Comparison of ENCODE assay signal across 8 cellular contexts in genomic region chr1:232628335-232629214, GRCh38. TPM values are rescaled to one million over a fixed set of nuclear protein-coding genes. Genes with fewer than 3 reads are reported as not detected.
DNase-seq lines count a peak whose midpoint lies in the region; ATAC-seq and TF ChIP-seq lines count a peak whose summit lies in the region.

No MANE protein-coding gene starts in this region.

- peak overlapping the region; percentile 50 for H3K4me3 ChIP-seq in astrocyte of the cerebellum (ENCODE audit: low read depth, low read length)

- in situ Hi-C loops in astrocyte of the cerebellum (cut with HindIII; ENCODE audit: low sequenced_read_pairs) = loop anchor here (5.0 kb wide), 1 partner anchor 761 kb away; no protein-coding TSS in a partner anchor

- H3K4me3 Mint-ChIP-seq in immature natural killer cell = peak overlapping the region; percentile 83 to 89 (median 86)
- peak overlapping the region; percentile 93 for H3K4me3 Mint-ChIP-seq in stimulated activated effector memory CD8-positive, alpha-beta T cell treated with anti-CD3 and anti-CD28 coated beads, Interleukin-12 subunit alpha, Interleukin-12 subunit beta, amount 100 ng/mL, for 72 hours

- H3K36me3 Mint-ChIP-seq in immature natural killer cell = no peaks in the 10 kb centered on the region
- H3K36me3 Mint-ChIP-seq in stimulated activated effector memory CD8-positive, alpha-beta T cell treated with anti-CD3 and anti-CD28 coated beads, Interleukin-12 subunit alpha, Interleukin-12 subunit beta, amount 100 ng/mL, for 72 hours = peaks cover 6% of the 10 kb centered on the region

- peaks cover 8 to 16% (median 11%) of the 10 kb centered on the region in 3 donors for H3K27me3 Mint-ChIP-seq in immature natural killer cell (ENCODE audit: low read depth in 3 of 3)

- peak; percentile 49 for TF ChIP-seq CTCF in astrocyte of the cerebellum (IDR thresholded peaks at IDR 0.05; ENCODE audit: low read depth, low read length, missing control alignments)

- no peaks in the 10 kb centered on the region for H3K9me3 Mint-ChIP-seq in immature natural killer cell
- no peaks in the 10 kb centered on the region for H3K9me3 Mint-ChIP-seq in stimulated activated effector memory CD8-positive, alpha-beta T cell treated with anti-CD3 and anti-CD28 coated beads, Interleukin-12 subunit alpha, Interleukin-12 subunit beta, amount 100 ng/mL, for 72 hours

- ATAC-seq in stimulated activated effector memory CD8-positive, alpha-beta T cell treated with anti-CD3 and anti-CD28 coated beads, Interleukin-12 subunit alpha, Interleukin-12 subunit beta, amount 100 ng/mL, for 72 hours = no peak
- ATAC-seq in HG03520 (IDR thresholded peaks at IDR 0.05; ENCODE audit: unreplicated experiment) (no peak), GM18502 (IDR thresholded peaks at IDR 0.05; ENCODE audit: poor library complexity, unreplicated experiment) (no peak)

- DNase-seq in NCI-H1694 treated with DMSO at 0.1 percent for 48 hours (lab: John Stamatoyannopoulos, UW) (peak; percentile 65), NCI-H1694 (lab: John Stamatoyannopoulos, UW) (no peak), NCI-H2227 treated with DMSO at 0.1 percent for 48 hours (lab: John Stamatoyannopoulos, UW) (peak; percentile 20), astrocyte of the cerebellum (ENCODE audit: low read depth) (peak; percentile 29), immature natural killer cell (no peak)
- no peak for DNase-seq in stimulated activated effector memory CD8-positive, alpha-beta T cell treated with anti-CD3 and anti-CD28 coated beads, Interleukin-12 subunit alpha, Interleukin-12 subunit beta, amount 100 ng/mL, for 72 hours (ENCODE audit: low spot score in 2 of 2)

- no peak overlapping the region for H3K27ac Mint-ChIP-seq in immature natural killer cell
- peak overlapping the region; percentile 91 for H3K27ac Mint-ChIP-seq in stimulated activated effector memory CD8-positive, alpha-beta T cell treated with anti-CD3 and anti-CD28 coated beads, Interleukin-12 subunit alpha, Interleukin-12 subunit beta, amount 100 ng/mL, for 72 hours

- H3K4me1 Mint-ChIP-seq in immature natural killer cell = peaks cover 14 to 26% of the 10 kb centered on the region in 2 donors
- H3K4me1 Mint-ChIP-seq in stimulated activated effector memory CD8-positive, alpha-beta T cell treated with anti-CD3 and anti-CD28 coated beads, Interleukin-12 subunit alpha, Interleukin-12 subunit beta, amount 100 ng/mL, for 72 hours = peaks cover 43% of the 10 kb centered on the region

RNA-seq across cellular contexts. Expression of gene SIPA1L2, which starts 1.4 kb away (rescaled TPM):
- under 1 TPM in 1 of 3 donors, not detected in 2; 0.54 TPM for polyA plus RNA-seq in immature natural killer cell

Comparison
In these comparisons a context has a peak if more than half of its experiments do, and no peak if none do; other contexts are left out.
1. DNase-seq: peak in NCI-H1694 treated with DMSO at 0.1 percent for 48 hours (single experiment), NCI-H2227 treated with DMSO at 0.1 percent for 48 hours (single experiment) and astrocyte of the cerebellum (single experiment); none in NCI-H1694 (single experiment), immature natural killer cell (0 of 3) and stimulated activated effector memory CD8-positive, alpha-beta T cell treated with anti-CD3 and anti-CD28 coated beads, Interleukin-12 subunit alpha, Interleukin-12 subunit beta, amount 100 ng/mL, for 72 hours (0 of 2).